In the genomic region with DNA sequence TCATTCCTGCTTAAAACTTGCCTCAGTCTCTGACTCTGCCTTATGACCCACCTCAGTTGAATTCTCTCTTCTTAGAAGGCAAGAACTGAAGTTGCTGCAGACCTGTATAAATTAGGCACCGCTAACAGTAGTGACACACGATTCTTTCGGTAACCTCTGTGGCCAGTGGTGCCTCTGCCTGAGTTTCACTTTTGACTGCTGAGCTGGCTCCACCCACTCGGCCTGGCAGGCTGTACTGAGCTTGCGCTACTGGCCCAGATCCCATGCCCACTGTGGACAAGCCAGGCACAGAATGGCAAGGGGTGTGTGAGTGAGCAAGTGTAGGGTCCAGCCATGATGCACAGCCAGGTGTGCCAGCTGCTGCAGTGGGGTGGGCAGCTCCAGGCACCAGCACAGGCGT, we compare ENCODE assay signal across 12 cellular contexts. TPM values are rescaled to one million over a fixed set of nuclear protein-coding genes. Genes with fewer than 3 reads are reported as not detected.
DNase-seq lines count a peak whose midpoint lies in the region; ATAC-seq and TF ChIP-seq lines count a peak whose summit lies in the region.
"Had no signal": no experiment of that assay in that cellular context is flagged by ENCODE, and none has a peak within 500 bp of the region (broad histone marks: within the 10 kb centered on the region; RNA-seq: fewer than 3 reads in every experiment).

No MANE protein-coding gene starts in this region.

- no peak for ATAC-seq in aorta (ENCODE audit: low FRiP score)

- intact Hi-C loops in activated CD4-positive, alpha-beta memory T cell treated with anti-CD3 and anti-CD28 coated beads for 36 hours (cut with micrococcal nuclease): no loop called here
- intact Hi-C loops in aorta (cut with DNase I): loop anchor here in 1 of 2 donors (10.0 kb wide), 1 partner anchor 566 kb away; no protein-coding TSS in a partner anchor

- no peak overlapping the region for H3K4me2 ChIP-seq in SK-N-SH

- H4K20me1 ChIP-seq in SK-N-SH (ENCODE audit: insufficient read depth): no peaks in the 10 kb centered on the region

- no peaks in the 10 kb centered on the region for H3K4me1 ChIP-seq in aorta (ENCODE audit: control insufficient read depth in 1 of 2, insufficient read depth in 2 of 2, low read length in 2 of 2)
- H3K4me1 ChIP-seq in SK-N-SH (ENCODE audit: control insufficient read depth in 1 of 2, insufficient read depth in 2 of 2, low read depth in 1 of 2, low read length in 1 of 2): peaks cover 0 to 3% of the 10 kb centered on the region in 2 experiments; a peak in 1 of 4 replicates
- H3K4me1 ChIP-seq: suprapubic skin had no signal

- H3K27ac Mint-ChIP-seq in activated CD4-positive, alpha-beta memory T cell treated with anti-CD3 and anti-CD28 coated beads for 36 hours: no peak overlapping the region
- peak overlapping the region; percentile 81 to 94 (median 89) for H3K27ac Mint-ChIP-seq in immature natural killer cell

- peaks cover 9% of the 10 kb centered on the region for H3K9me3 Mint-ChIP-seq in activated CD4-positive, alpha-beta memory T cell treated with anti-CD3 and anti-CD28 coated beads for 36 hours
- H3K9me3 Mint-ChIP-seq in immature natural killer cell: peaks cover 0 to 3% (median 0%) of the 10 kb centered on the region in 6 donors

- H3K27me3 ChIP-seq in aorta (ENCODE audit: control insufficient read depth in 1 of 2, insufficient read depth in 2 of 2, low read length in 1 of 2): no peaks in the 10 kb centered on the region
- H3K27me3 ChIP-seq in SK-N-SH (ENCODE audit: insufficient read depth): no peaks in the 10 kb centered on the region
- H3K27me3 ChIP-seq: suprapubic skin had no signal

- H3K36me3 ChIP-seq in aorta (ENCODE audit: control insufficient read depth in 1 of 2, insufficient read depth in 2 of 2, low read length in 1 of 2) (no peaks in the 10 kb centered on the region), SK-N-SH (replicated peaks in 1 of 2; ENCODE audit: control insufficient read depth in 1 of 2, insufficient read depth in 2 of 2, low read length in 1 of 2) (no peaks in the 10 kb centered on the region)

- H3K27ac ChIP-seq in aorta (ENCODE audit: low read depth in 1 of 2, low read length in 2 of 2) (no peak overlapping the region), SK-N-SH (ENCODE audit: low read depth in 2 of 2, low read length in 1 of 2) (no peak overlapping the region)
- H3K27ac ChIP-seq: skin epidermis, suprapubic skin had no signal

- no peak for TF ChIP-seq RAD21 in SK-N-SH (IDR thresholded peaks at IDR 0.05; ENCODE audit: low read length)

- CTCF ChIA-PET in activated CD4-positive, alpha-beta memory T cell treated with anti-CD3 and anti-CD28 coated beads for 36 hours (lab: Charles Lee): interaction anchor here (1.3 kb wide), 1 partner anchor 99 kb away, joined by 5 read pairs; no protein-coding TSS in a partner anchor
- CTCF ChIA-PET in SK-N-SH (lab: Yijun Ruan, JAX): interaction anchor here (0.6 to 2.2 kb wide), 2 partner anchors 19 to 27 kb away, joined by 3 to 7 read pairs; a partner anchor contains a TSS

- H3K9ac ChIP-seq in SK-N-SH: no peak overlapping the region

- no peak for TF ChIP-seq EP300 in SK-N-SH (IDR thresholded peaks at IDR 0.05; ENCODE audit: borderline replicate concordance in 1 of 2, low read depth in 1 of 2, low read length in 1 of 2)

- H3K9me3 ChIP-seq in aorta (ENCODE audit: control insufficient read depth, low read length) (no peaks in the 10 kb centered on the region), SK-N-SH (no peaks in the 10 kb centered on the region)
- H3K9me3 ChIP-seq: suprapubic skin had no signal

- H3K9me2 ChIP-seq in SK-N-SH: no peaks in the 10 kb centered on the region

- H3K36me3 Mint-ChIP-seq in activated CD4-positive, alpha-beta memory T cell treated with anti-CD3 and anti-CD28 coated beads for 36 hours: peaks cover 11% of the 10 kb centered on the region
- peaks cover 9 to 19% (median 12%) of the 10 kb centered on the region in 3 donors for H3K36me3 Mint-ChIP-seq in immature natural killer cell

- H3K27me3 Mint-ChIP-seq in activated CD4-positive, alpha-beta memory T cell treated with anti-CD3 and anti-CD28 coated beads for 36 hours: no peaks in the 10 kb centered on the region
- peaks cover 0 to 2% (median 0%) of the 10 kb centered on the region in 3 donors for H3K27me3 Mint-ChIP-seq in immature natural killer cell (ENCODE audit: low read depth in 3 of 3)

- no peak overlapping the region for H3K4me3 Mint-ChIP-seq in activated CD4-positive, alpha-beta memory T cell treated with anti-CD3 and anti-CD28 coated beads for 36 hours
- peak overlapping the region; percentile 59 to 89 (median 81) for H3K4me3 Mint-ChIP-seq in immature natural killer cell

- WGBS in aorta, 2 donors: 92 to 94% methylated on average over 6 of the region's 6 CpGs
- WGBS in SK-N-SH (ENCODE audit: low lambda C conversion rate): 70% methylated on average over 6 of the region's 6 CpGs

- H3K4me1 Mint-ChIP-seq in activated CD4-positive, alpha-beta memory T cell treated with anti-CD3 and anti-CD28 coated beads for 36 hours (ENCODE audit: low read depth): no peaks in the 10 kb centered on the region
- peaks cover 8 to 12% of the 10 kb centered on the region in 2 donors for H3K4me1 Mint-ChIP-seq in immature natural killer cell

- POLR2A ChIA-PET in activated CD4-positive, alpha-beta memory T cell treated with anti-CD3 and anti-CD28 coated beads for 36 hours (lab: Charles Lee): no interaction called here
- POLR2A ChIA-PET in SK-N-SH (lab: Yijun Ruan, JAX): no interaction called here

- DNase-seq in stimulated activated naive CD4-positive, alpha-beta T cell treated with Interleukin-2 at 50 U/mL for 16 hours (lab: John Stamatoyannopoulos, UW): peak; percentile 16
- no peak for DNase-seq in stimulated activated naive CD4-positive, alpha-beta T cell (lab: John Stamatoyannopoulos, UW)
- DNase-seq in activated CD4-positive, alpha-beta memory T cell treated with anti-CD3 and anti-CD28 coated beads for 36 hours: peak; percentile 34
- DNase-seq in immature natural killer cell (peak; percentile 28 to 41 (median 31)), DMS114 treated with DMSO at 0.1 percent for 48 hours (lab: John Stamatoyannopoulos, UW; ENCODE audit: unreplicated experiment) (no peak), KBM-7 (no peak), aorta (no peak), SK-N-SH (no peak)
- DNase-seq: NCI-H1092 treated with DMSO at 0.1 percent for 48 hours, occipital lobe had no signal

- no peaks in the 10 kb centered on the region for H3F3A ChIP-seq in SK-N-SH (replicated peaks; ENCODE audit: insufficient read depth)

- no peaks in the 10 kb centered on the region for H3K79me2 ChIP-seq in SK-N-SH (ENCODE audit: insufficient read depth)

- no peak for TF ChIP-seq CTCF in SK-N-SH (IDR thresholded peaks at IDR 0.05)

- no peak overlapping the region for H2AFZ ChIP-seq in SK-N-SH (ENCODE audit: low read depth)

- no peak overlapping the region for H3K4me3 ChIP-seq in aorta (ENCODE audit: low read length in 2 of 2)
- no peak overlapping the region for H3K4me3 ChIP-seq in SK-N-SH (ENCODE audit: low read depth in 2 of 2, low read length in 1 of 2)
- H3K4me3 ChIP-seq: skin epidermis, suprapubic skin had no signal

- in situ Hi-C loops in KBM-7 (cut with MboI; ENCODE audit: low pct_unique_long_range_greater_than_20kb, low sequenced_read_pairs): no loop called here

TF ChIP-seq in SK-N-SH, 30 proteins besides CTCF, POLR2A, EP300 and RAD21:
- TF ChIP-seq TCF12 (IDR thresholded peaks at IDR 0.05) (no peak), NFIC (IDR thresholded peaks at IDR 0.05; ENCODE audit: borderline replicate concordance) (no peak), CHD2 (IDR thresholded peaks at IDR 0.05; ENCODE audit: low read length, partially characterized antibody) (no peak), SMC3 (IDR thresholded peaks at IDR 0.05; ENCODE audit: low read depth, low read length) (no peak)
- TF ChIP-seq, protein P1, sequence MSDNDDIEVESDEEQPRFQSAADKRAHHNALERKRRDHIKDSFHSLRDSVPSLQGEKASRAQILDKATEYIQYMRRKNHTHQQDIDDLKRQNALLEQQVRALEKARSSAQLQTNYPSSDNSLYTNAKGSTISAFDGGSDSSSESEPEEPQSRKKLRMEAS (IDR thresholded peaks at IDR 0.05; ENCODE audit: low read depth): no peak

RNA-seq across cellular contexts. Expression of a gene that starts 19.1 kb away (rescaled TPM):
- 10 to 100 TPM; 48.6 to 51.0 TPM for total RNA-seq in activated CD4-positive, alpha-beta memory T cell treated with anti-CD3 and anti-CD28 coated beads for 36 hours
- 10 to 100 TPM; 32.8 to 54.1 (median 34.4) TPM for polyA plus RNA-seq in immature natural killer cell
- 10 to 100 TPM; 51.3 to 51.6 TPM for total RNA-seq in aorta
- polyA plus RNA-seq in aorta: 10 to 100 TPM; 74.0 to 79.2 TPM
- 21.4 and 22.9 TPM in 2 replicates for polyA plus RNA-seq in SK-N-SH (2012; rRNA removed)
- polyA plus RNA-seq in SK-N-SH (2012; cell fraction: cytosol; rRNA removed): 36.1 and 44.5 TPM in 2 replicates
- polyA plus RNA-seq in SK-N-SH (2012; cell fraction: nucleus; rRNA removed): 8.9 and 20.2 TPM in 2 replicates

Comparison
In these comparisons a context has a peak if more than half of its experiments do, and no peak if none do; other contexts are left out.
1. DNase-seq: peak in stimulated activated naive CD4-positive, alpha-beta T cell treated with Interleukin-2 at 50 U/mL for 16 hours (single experiment), activated CD4-positive, alpha-beta memory T cell treated with anti-CD3 and anti-CD28 coated beads for 36 hours (single experiment) and immature natural killer cell (3 of 3); none in stimulated activated naive CD4-positive, alpha-beta T cell (0 of 6), DMS114 treated with DMSO at 0.1 percent for 48 hours (single experiment), KBM-7 (single experiment), aorta (0 of 2) and SK-N-SH (single experiment).